In genomic region chrX:154526901-154527675, GRCh38 we compare ENCODE assay signal across 1 cellular context.
TF ChIP-seq lines count a peak whose summit lies in the region.

No MANE protein-coding gene starts in this region.

TF ChIP-seq in HepG2, 621 proteins besides CTCF, POLR2A, EP300 and RAD21 (continues in another document):
- TF ChIP-seq TFAP4 (IDR thresholded peaks at IDR 0.05; ENCODE audit: borderline replicate concordance, low read depth) (peak; percentile 18; the same call in 1 of the 2 replicates), KDM5B (CRISPR knock-in tag; IDR thresholded peaks at IDR 0.05; ENCODE audit: borderline replicate concordance) (0 out of 2 replicates have a peak, but pooled peaks have one; percentile 25), ZFP36 (IDR thresholded peaks at IDR 0.05; ENCODE audit: borderline replicate concordance, low read depth, low read length, partially characterized antibody) (no peak), ZNF33A (CRISPR knock-in tag; IDR thresholded peaks at IDR 0.05; ENCODE audit: borderline replicate concordance) (no peak), ZFP82 (CRISPR knock-in tag; IDR thresholded peaks at IDR 0.05; ENCODE audit: borderline replicate concordance) (no peak), ELF4 (CRISPR knock-in tag; IDR thresholded peaks at IDR 0.05; ENCODE audit: borderline replicate concordance) (no peak), TERF1 (CRISPR knock-in tag; IDR thresholded peaks at IDR 0.05) (no peak), ZSCAN9 (CRISPR knock-in tag; IDR thresholded peaks at IDR 0.05; ENCODE audit: borderline replicate concordance) (no peak), PRPF4 (IDR thresholded peaks at IDR 0.05; ENCODE audit: low read depth, low read length, poor library complexity, severe bottlenecking) (no peak), GTF2F1 (IDR thresholded peaks at IDR 0.05; ENCODE audit: low read length) (no peak), NFYC (CRISPR knock-in tag; IDR thresholded peaks at IDR 0.05) (no peak), ZNF576 (CRISPR knock-in tag; IDR thresholded peaks at IDR 0.05) (no peak), ZNF501 (CRISPR knock-in tag; IDR thresholded peaks at IDR 0.05) (0 out of 2 replicates have a peak, but pooled peaks have one; percentile 27), ZNF891 (CRISPR knock-in tag; IDR thresholded peaks at IDR 0.05) (no peak), ELF3 (CRISPR knock-in tag; IDR thresholded peaks at IDR 0.05) (no peak), SP4 (CRISPR knock-in tag; IDR thresholded peaks at IDR 0.05) (no peak), ZFX (CRISPR knock-in tag; IDR thresholded peaks at IDR 0.05; ENCODE audit: low read depth) (0 out of 2 replicates have a peak, but pooled peaks have one; percentile 42), PATZ1 (CRISPR knock-in tag; IDR thresholded peaks at IDR 0.05) (0 out of 2 replicates have a peak, but pooled peaks have one; percentile 16), RXRB (CRISPR knock-in tag; IDR thresholded peaks at IDR 0.05; ENCODE audit: borderline replicate concordance) (no peak), KDM4B (CRISPR knock-in tag; IDR thresholded peaks at IDR 0.05) (no peak), ZNF788 (CRISPR knock-in tag; IDR thresholded peaks at IDR 0.05; ENCODE audit: borderline replicate concordance) (no peak), ASH2L (IDR thresholded peaks at IDR 0.05; ENCODE audit: insufficient read length, low read depth, low read length) (no peak), CBX5 (CRISPR knock-in tag; IDR thresholded peaks at IDR 0.05; ENCODE audit: borderline replicate concordance) (no peak), FOXA1 (IDR thresholded peaks at IDR 0.05) (no peak), FOXA1 (CRISPR knock-in tag; IDR thresholded peaks at IDR 0.05) (no peak), SAP130 (CRISPR knock-in tag; IDR thresholded peaks at IDR 0.05; ENCODE audit: low read depth) (peak; percentile 19; the same call in 1 of the 2 replicates), HDAC6 (IDR thresholded peaks at IDR 0.05; ENCODE audit: low read depth, low read length) (no peak), RNF2 (conservative IDR thresholded peaks at IDR 0.05; ENCODE audit: low read depth) (no peak), ZNF605 (CRISPR knock-in tag; IDR thresholded peaks at IDR 0.05) (0 out of 2 replicates have a peak, but pooled peaks have one; percentile 27), ZHX1 (CRISPR knock-in tag; IDR thresholded peaks at IDR 0.05; ENCODE audit: low read depth) (no peak), ZNF335 (CRISPR knock-in tag; IDR thresholded peaks at IDR 0.05) (no peak), FOXP1 (IDR thresholded peaks at IDR 0.05) (no peak), FOXP1 (CRISPR knock-in tag; IDR thresholded peaks at IDR 0.05) (no peak), PAF1 (CRISPR knock-in tag; IDR thresholded peaks at IDR 0.05) (no peak), HHEX (CRISPR knock-in tag; IDR thresholded peaks at IDR 0.05) (no peak), HIC2 (CRISPR knock-in tag; IDR thresholded peaks at IDR 0.05; ENCODE audit: low read depth) (no peak), ZC3H13 (CRISPR knock-in tag; IDR thresholded peaks at IDR 0.05) (no peak), CERS6 (CRISPR knock-in tag; IDR thresholded peaks at IDR 0.05) (no peak), ZNF430 (CRISPR knock-in tag; IDR thresholded peaks at IDR 0.05) (no peak), NCOA5 (CRISPR knock-in tag; IDR thresholded peaks at IDR 0.05) (no peak), ATF1 (CRISPR knock-in tag; IDR thresholded peaks at IDR 0.05) (no peak), PLSCR1 (CRISPR knock-in tag; IDR thresholded peaks at IDR 0.05; ENCODE audit: borderline replicate concordance) (no peak), ZBTB44 (CRISPR knock-in tag; IDR thresholded peaks at IDR 0.05) (no peak), ZBTB7B (CRISPR knock-in tag; IDR thresholded peaks at IDR 0.05) (no peak), IKZF4 (CRISPR knock-in tag; IDR thresholded peaks at IDR 0.05; ENCODE audit: borderline replicate concordance, low read depth, not compliant biosample characterization) (no peak), FOXM1 (CRISPR knock-in tag; IDR thresholded peaks at IDR 0.05) (no peak), YY1 (IDR thresholded peaks at IDR 0.05; ENCODE audit: insufficient read depth, insufficient replicate concordance, low read depth, low read length) (no peak), PHF5A (CRISPR knock-in tag; IDR thresholded peaks at IDR 0.05; ENCODE audit: low read depth, unreplicated experiment) (no peak), KMT2B (CRISPR knock-in tag; IDR thresholded peaks at IDR 0.05) (no peak)
- TF ChIP-seq, protein P1, sequence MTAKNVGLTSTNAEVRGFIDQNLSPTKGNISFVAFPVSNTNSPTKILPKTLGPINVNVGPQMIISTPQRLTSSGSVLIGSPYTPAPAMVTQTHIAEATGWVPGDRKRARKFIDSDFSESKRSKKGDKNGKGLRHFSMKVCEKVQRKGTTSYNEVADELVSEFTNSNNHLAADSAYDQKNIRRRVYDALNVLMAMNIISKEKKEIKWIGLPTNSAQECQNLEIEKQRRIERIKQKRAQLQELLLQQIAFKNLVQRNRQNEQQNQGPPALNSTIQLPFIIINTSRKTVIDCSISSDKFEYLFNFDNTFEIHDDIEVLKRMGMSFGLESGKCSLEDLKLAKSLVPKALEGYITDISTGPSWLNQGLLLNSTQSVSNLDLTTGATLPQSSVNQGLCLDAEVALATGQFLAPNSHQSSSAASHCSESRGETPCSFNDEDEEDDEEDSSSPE (CRISPR knock-in tag; IDR thresholded peaks at IDR 0.05): no peak
- TF ChIP-seq, protein P2, sequence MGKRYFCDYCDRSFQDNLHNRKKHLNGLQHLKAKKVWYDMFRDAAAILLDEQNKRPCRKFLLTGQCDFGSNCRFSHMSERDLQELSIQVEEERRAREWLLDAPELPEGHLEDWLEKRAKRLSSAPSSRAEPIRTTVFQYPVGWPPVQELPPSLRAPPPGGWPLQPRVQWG (CRISPR knock-in tag; IDR thresholded peaks at IDR 0.05; ENCODE audit: borderline replicate concordance, low read depth): no peak
- TF ChIP-seq, protein P3, sequence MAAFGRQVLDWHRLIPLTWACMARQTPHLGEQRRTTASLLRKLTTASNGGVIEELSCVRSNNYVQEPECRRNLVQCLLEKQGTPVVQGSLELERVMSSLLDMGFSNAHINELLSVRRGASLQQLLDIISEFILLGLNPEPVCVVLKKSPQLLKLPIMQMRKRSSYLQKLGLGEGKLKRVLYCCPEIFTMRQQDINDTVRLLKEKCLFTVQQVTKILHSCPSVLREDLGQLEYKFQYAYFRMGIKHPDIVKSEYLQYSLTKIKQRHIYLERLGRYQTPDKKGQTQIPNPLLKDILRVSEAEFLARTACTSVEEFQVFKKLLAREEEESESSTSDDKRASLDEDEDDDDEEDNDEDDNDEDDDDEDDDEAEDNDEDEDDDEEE (CRISPR knock-in tag; IDR thresholded peaks at IDR 0.05): no peak
- TF ChIP-seq, protein P4, sequence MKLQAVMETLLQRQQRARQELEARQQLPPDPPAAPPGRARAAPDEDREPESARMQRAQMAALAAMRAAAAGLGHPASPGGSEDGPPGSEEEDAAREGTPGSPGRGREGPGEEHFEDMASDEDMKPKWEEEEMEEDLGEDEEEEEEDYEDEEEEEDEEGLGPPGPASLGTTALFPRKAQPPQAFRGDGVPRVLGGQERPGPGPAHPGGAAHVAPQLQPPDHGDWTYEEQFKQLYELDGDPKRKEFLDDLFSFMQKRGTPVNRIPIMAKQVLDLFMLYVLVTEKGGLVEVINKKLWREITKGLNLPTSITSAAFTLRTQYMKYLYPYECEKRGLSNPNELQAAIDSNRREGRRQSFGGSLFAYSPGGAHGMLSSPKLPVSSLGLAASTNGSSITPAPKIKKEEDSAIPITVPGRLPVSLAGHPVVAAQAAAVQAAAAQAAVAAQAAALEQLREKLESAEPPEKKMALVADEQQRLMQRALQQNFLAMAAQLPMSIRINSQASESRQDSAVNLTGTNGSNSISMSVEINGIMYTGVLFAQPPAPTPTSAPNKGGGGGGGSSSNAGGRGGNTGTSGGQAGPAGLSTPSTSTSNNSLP (IDR thresholded peaks at IDR 0.05; ENCODE audit: low read depth, low read length): no peak
